ENCODE assay signal across 8 cellular contexts in genomic region chr12:67650127-67650495, GRCh38. TPM values are rescaled to one million over a fixed set of nuclear protein-coding genes. Genes with fewer than 3 reads are reported as not detected.
DNase-seq lines count a peak whose midpoint lies in the region; ATAC-seq lines count a peak whose summit lies in the region.

No MANE protein-coding gene starts in this region.

- peaks cover 42% of the 10 kb centered on the region for H3K4me1 ChIP-seq in effector memory CD4-positive, alpha-beta T cell (ENCODE audit: control insufficient read depth, insufficient read depth, low read length, poor library complexity, severe bottlenecking)
- H3K4me1 ChIP-seq in mononuclear cell (ENCODE audit: insufficient read depth, low read length): peaks cover 41% of the 10 kb centered on the region

- peak overlapping the region; percentile 89 for H3K27ac ChIP-seq in effector memory CD4-positive, alpha-beta T cell (ENCODE audit: insufficient read depth, low read length, poor library complexity, severe bottlenecking)

- DNase-seq in NCI-H1417 (lab: John Stamatoyannopoulos, UW) (peak in 2 of 3 experiments; percentile 68 to 71), NCI-H1417 treated with DMSO at 0.1 percent for 48 hours (lab: John Stamatoyannopoulos, UW) (no peak), RPMI8226 (peak; percentile 24), GM19240 (ENCODE audit: insufficient read length, low spot score) (no peak), amniotic stem cell (lab: John Stamatoyannopoulos, UW) (no peak)
- DNase-seq in effector memory CD4-positive, alpha-beta T cell: no peak

- no peak for ATAC-seq in HG03469 (IDR thresholded peaks at IDR 0.05; ENCODE audit: unreplicated experiment)

- H3K9me3 ChIP-seq in effector memory CD4-positive, alpha-beta T cell (ENCODE audit: control insufficient read depth, low read length): no peaks in the 10 kb centered on the region
- no peaks in the 10 kb centered on the region for H3K9me3 ChIP-seq in mononuclear cell (ENCODE audit: low read depth, low read length)

- no peaks in the 10 kb centered on the region for H3K27me3 ChIP-seq in effector memory CD4-positive, alpha-beta T cell (replicated peaks; ENCODE audit: control insufficient read depth, insufficient read depth, low read length, poor library complexity, severe bottlenecking)
- H3K27me3 ChIP-seq in mononuclear cell (ENCODE audit: insufficient read depth, low read length): no peaks in the 10 kb centered on the region

- H3K4me3 ChIP-seq in effector memory CD4-positive, alpha-beta T cell (ENCODE audit: insufficient read depth, low read depth, low read length, poor library complexity, severe bottlenecking): peak overlapping the region; percentile 78
- peak overlapping the region; percentile 79 for H3K4me3 ChIP-seq in mononuclear cell (ENCODE audit: low read length)

- H3K36me3 ChIP-seq in effector memory CD4-positive, alpha-beta T cell (ENCODE audit: control insufficient read depth, insufficient read depth, low read length): peaks cover 7% of the 10 kb centered on the region

RNA-seq across cellular contexts. Expression of gene DYRK2, which starts 1.6 kb away (rescaled TPM):
- total RNA-seq in mononuclear cell: 125 TPM

Comparison
In these comparisons a context has a peak if more than half of its experiments do, and no peak if none do; other contexts are left out.
1. DNase-seq: peak in NCI-H1417 (2 of 3) and RPMI8226 (single experiment); none in NCI-H1417 treated with DMSO at 0.1 percent for 48 hours (single experiment), effector memory CD4-positive, alpha-beta T cell (0 of 3), GM19240 (single experiment) and amniotic stem cell (single experiment).